In genomic region chr2:187129866-187130265, GRCh38 we compare ENCODE assay signal across 5 cellular contexts.
"Had no signal": no experiment of that assay in that cellular context is flagged by ENCODE, and none has a peak within 500 bp of the region (broad histone marks: within the 10 kb centered on the region; RNA-seq: fewer than 3 reads in every experiment).

No MANE protein-coding gene starts in this region.

- H3K4me3 ChIP-seq: K562 had no signal

- DNase-seq: IMR-90, KBM-7 had no signal

- H3K27ac ChIP-seq: HL-60 had no signal

- ATAC-seq: HepG2, K562 had no signal
